Comparison of ENCODE assay signal across 8 cellular contexts in the genomic region with DNA sequence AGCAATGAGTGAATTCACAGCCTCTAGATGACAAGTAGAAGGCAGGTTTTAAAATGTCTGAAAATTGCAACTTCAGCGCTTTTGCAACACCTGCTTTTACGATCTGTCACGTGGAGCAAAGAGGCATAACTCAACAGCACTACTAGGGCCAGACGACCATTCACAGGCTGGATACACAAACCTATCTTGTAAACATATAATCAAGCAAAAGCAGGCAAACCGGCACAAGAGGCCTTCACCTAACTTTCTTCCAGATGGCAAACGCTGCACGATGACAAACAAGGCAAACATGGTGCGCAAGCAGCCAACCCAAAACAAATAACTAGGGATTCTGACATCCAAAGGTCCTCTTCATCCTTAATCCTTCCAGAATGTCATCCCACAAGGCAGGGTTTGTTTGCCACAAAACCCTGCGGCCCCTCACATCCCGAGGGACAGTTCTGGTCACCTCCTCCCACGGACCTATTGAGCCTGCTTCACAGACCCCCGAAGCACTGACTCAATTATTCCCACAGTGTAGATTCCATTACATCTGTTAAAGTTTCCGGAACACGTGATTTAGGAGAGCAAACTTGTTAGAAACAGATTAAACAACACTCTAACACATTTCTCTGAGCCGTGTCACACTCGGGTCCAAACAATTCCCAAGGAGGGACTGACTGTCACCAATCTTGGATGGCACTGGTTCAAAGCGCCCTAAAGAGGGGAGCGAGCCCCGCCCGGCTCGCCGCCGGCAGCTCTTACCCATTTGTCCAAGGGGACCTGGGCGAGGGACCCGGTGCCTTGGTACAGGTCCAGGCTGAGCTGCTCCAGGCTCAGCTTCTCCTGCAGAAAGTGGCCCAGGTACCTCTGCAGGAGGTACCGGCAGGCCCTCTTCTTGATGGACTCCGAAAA. TPM values are rescaled to one million over a fixed set of nuclear protein-coding genes. Genes with fewer than 3 reads are reported as not detected.
DNase-seq lines count a peak whose midpoint lies in the region; ATAC-seq and TF ChIP-seq lines count a peak whose summit lies in the region.

No MANE protein-coding gene starts in this region.

- H3K36me3 ChIP-seq in HUES48 (ENCODE audit: control insufficient read depth, insufficient read depth, low read length) = 0 out of 2 replicates have a peak, but pooled peaks cover 5% of the 10 kb centered on the region
- H3K36me3 ChIP-seq in neutrophil = no peaks in the 10 kb centered on the region

- ATAC-seq in GM19438 (IDR thresholded peaks at IDR 0.05; ENCODE audit: low read depth, unreplicated experiment) (peak; percentile 21), foreskin keratinocyte (peak; percentile 56)

- no peaks in the 10 kb centered on the region for H3K9me3 ChIP-seq in HUES48 (ENCODE audit: control insufficient read depth, insufficient read depth, low read length)
- H3K9me3 ChIP-seq in neutrophil = no peaks in the 10 kb centered on the region

- peak overlapping the region; percentile 39; the same call in 1 of the 2 replicates for H3K9ac ChIP-seq in HUES48 (ENCODE audit: low read depth, low read length)

- H3K27ac ChIP-seq in HUES48 (ENCODE audit: low read depth, low read length) (peak overlapping the region; percentile 86), foreskin keratinocyte (peak overlapping the region; percentile 79), neutrophil (peak overlapping the region; percentile 94)

- H3K4me1 ChIP-seq in HUES48 (ENCODE audit: control insufficient read depth, insufficient read depth, low read length) (peaks cover 31% of the 10 kb centered on the region), foreskin keratinocyte (peaks cover 4% of the 10 kb centered on the region), neutrophil (ENCODE audit: control insufficient read depth in 1 of 2, insufficient read depth in 1 of 2, low read depth in 1 of 2, low read length in 1 of 2) (peaks cover 36 to 37% of the 10 kb centered on the region in 2 experiments)

- TF ChIP-seq CTCF in foreskin keratinocyte (conservative IDR thresholded peaks at IDR 0.05) (no peak), neutrophil (IDR thresholded peaks at IDR 0.05) (no peak)

- DNase-seq in C1 segment of cervical spinal cord (lab: John Stamatoyannopoulos, UW) (peak in 12 of 14 donors; percentile 9 to 59 (median 34)), RPMI7951 (ENCODE audit: low read depth) (peak; percentile 23), foreskin keratinocyte (peak in 1 of 2 donors; percentile 60), ureter (ENCODE audit: low spot score) (peak; percentile 57)
- DNase-seq in activated effector memory CD4-positive, alpha-beta T cell treated with anti-CD3 and anti-CD28 coated beads, Interleukin-2, amount 50 U/mL, for 16 hours = peak; percentile 79

- H3K4me3 ChIP-seq in HUES48 (ENCODE audit: low read depth, low read length) (peak overlapping the region; percentile 91), neutrophil (ENCODE audit: low read depth in 1 of 2, low read length in 1 of 2) (peak overlapping the region; percentile 97)

- H3K27me3 ChIP-seq in HUES48 (ENCODE audit: control insufficient read depth, insufficient read depth, low read length) (no peaks in the 10 kb centered on the region), foreskin keratinocyte (no peaks in the 10 kb centered on the region), neutrophil (no peaks in the 10 kb centered on the region)

RNA-seq across cellular contexts. Expression of a gene that starts 0.8 kb away (rescaled TPM):
- total RNA-seq in RPMI7951 (2014; rRNA removed; shearing (Covaris generic)) = 8.5 and 9.3 TPM in 2 replicates
- total RNA-seq in foreskin keratinocyte (12.3 and 12.4 TPM in 2 replicates), ureter (35.8 TPM)
- polyA plus RNA-seq in foreskin keratinocyte = 1.1 and 1.2 TPM in 2 replicates

RNA-seq across cellular contexts. Expression of a gene that starts 1.0 kb away (rescaled TPM):
- total RNA-seq in RPMI7951 (2014; rRNA removed; shearing (Covaris generic)) = 42.5 and 48.9 TPM in 2 replicates
- total RNA-seq in foreskin keratinocyte (21.8 and 23.0 TPM in 2 replicates), ureter (15.6 TPM)
- polyA plus RNA-seq in foreskin keratinocyte = 13.1 and 14.3 TPM in 2 replicates

RNA-seq across cellular contexts. Expression of a gene that starts 29.6 kb away (rescaled TPM):
- 0.20 and 0.24 TPM in 2 replicates for total RNA-seq in RPMI7951 (2014; rRNA removed; shearing (Covaris generic))
- 2.2 and 2.4 TPM in 2 replicates for total RNA-seq in foreskin keratinocyte
- polyA plus RNA-seq in foreskin keratinocyte = 1.1 TPM in 2 replicates
- 1.5 TPM for total RNA-seq in ureter
